ENCODE assay signal across 23 cellular contexts in the genomic region with DNA sequence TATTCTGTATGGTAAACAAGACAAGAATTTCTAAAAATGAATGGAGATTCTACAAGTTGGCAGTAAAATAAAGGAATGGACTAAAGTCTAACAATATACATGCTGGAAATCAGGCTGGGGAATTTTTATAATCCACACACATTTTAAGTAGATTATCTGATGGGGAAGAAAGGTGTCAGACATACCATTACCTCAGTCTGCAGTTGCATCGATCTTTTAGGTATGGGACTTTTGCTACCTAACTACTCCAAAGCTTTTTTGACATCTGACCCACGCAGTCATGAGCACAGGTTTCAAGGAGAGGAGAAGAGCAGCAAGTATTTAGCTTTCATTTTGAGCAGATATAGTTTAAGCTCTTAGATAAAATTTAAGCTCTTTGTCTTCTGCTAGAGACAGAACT.
DNase-seq lines count a peak whose midpoint lies in the region; ATAC-seq, FAIRE-seq and TF ChIP-seq lines count a peak whose summit lies in the region.
"Had no signal": no experiment of that assay in that cellular context is flagged by ENCODE, and none has a peak within 500 bp of the region (broad histone marks: within the 10 kb centered on the region; RNA-seq: fewer than 3 reads in every experiment).

No MANE protein-coding gene starts in this region.

- H4K91ac ChIP-seq in neuronal stem cell (ENCODE audit: low read depth, low read length, poor library complexity): no peak overlapping the region

- H2BK15ac ChIP-seq in neuronal stem cell (ENCODE audit: low read length): no peak overlapping the region

- dilution Hi-C loops in keratinocyte (cut with MboI; ENCODE audit: extremely low pct_ligation_motif_present, low sequenced_read_pairs): no loop called here

- H2AK5ac ChIP-seq in neuronal stem cell (ENCODE audit: low read depth, low read length): no peak overlapping the region

- H3K18ac ChIP-seq in neuronal stem cell (ENCODE audit: low read length): no peak overlapping the region

- peaks cover 5% of the 10 kb centered on the region for H3K9me3 Mint-ChIP-seq in chondrocyte (ENCODE audit: low read depth)
- H3K9me3 Mint-ChIP-seq: CD4-positive, alpha-beta T cell; CD8-positive, alpha-beta T cell had no signal

- no peak overlapping the region for H2BK5ac ChIP-seq in neuronal stem cell (ENCODE audit: low read length)

- no peaks in the 10 kb centered on the region for H4K20me1 ChIP-seq in keratinocyte (ENCODE audit: control insufficient read depth, extremely low read depth, insufficient read depth, low read length)
- H4K20me1 ChIP-seq: BLaER1 treated with 17β-estradiol and CSF1 and Interleukin-3, amounts not matched to agents 10 nM and 100 nM had no signal

- no peaks in the 10 kb centered on the region for H3K79me1 ChIP-seq in neuronal stem cell (ENCODE audit: low read depth, low read length)

- no peak overlapping the region for H3K27ac ChIP-seq in keratinocyte (ENCODE audit: control insufficient read depth, insufficient read depth, low read length)
- H3K27ac ChIP-seq in neuronal stem cell (replicated peaks; ENCODE audit: low read length): no peak overlapping the region
- H3K27ac ChIP-seq: 22Rv1; A549; BLaER1 treated with 17β-estradiol and CSF1 and Interleukin-3, amounts not matched to agents 10 nM and 100 nM; C4-2B had no signal

- no peaks in the 10 kb centered on the region for H3K27me3 Mint-ChIP-seq in chondrocyte (ENCODE audit: low read depth)
- H3K27me3 Mint-ChIP-seq: B cell; CD4-positive, alpha-beta T cell had no signal

- DNase-seq in D341Med (ENCODE audit: low spot score) (peak; percentile 58), GM19239 (ENCODE audit: insufficient read length, low spot score) (no peak), chondrocyte (ENCODE audit: low spot score) (no peak), keratinocyte (ENCODE audit: low read depth, low spot score) (no peak), neuronal stem cell (ENCODE audit: low spot score) (no peak)
- DNase-seq in activated CD8-positive, alpha-beta memory T cell treated with anti-CD3 and anti-CD28 coated beads, Interleukin-2, amount 50 U/mL, for 4 hours: no peak
- DNase-seq: AML-193; Caco-2; Calu3; CD4-positive, alpha-beta T cell; CD8-positive, alpha-beta T cell; DMS79 treated with DMSO at 0.1 percent for 48 hours; GF-D8 had no signal

- H3K27ac Mint-ChIP-seq in chondrocyte (ENCODE audit: unreplicated experiment): peak overlapping the region; percentile 97
- H3K27ac Mint-ChIP-seq: B cell; CD4-positive, alpha-beta T cell; CD8-positive, alpha-beta T cell had no signal

- no peak overlapping the region for H2BK120ac ChIP-seq in neuronal stem cell (ENCODE audit: low read depth, low read length)

- H3K36me3 Mint-ChIP-seq in chondrocyte (ENCODE audit: low read depth): peaks cover 5% of the 10 kb centered on the region

- H3K9me3 ChIP-seq in keratinocyte (ENCODE audit: control insufficient read depth, low read depth, low read length) (no peaks in the 10 kb centered on the region), neuronal stem cell (replicated peaks in 1 of 2; ENCODE audit: control insufficient read depth in 2 of 2, insufficient read depth in 1 of 2, low read depth in 1 of 2, low read length in 2 of 2) (no peaks in the 10 kb centered on the region)
- H3K9me3 ChIP-seq: A549, Caco-2 had no signal

- FAIRE-seq in GM19239 (lab: Jason Lieb, UNC): peak; percentile 8
- FAIRE-seq in keratinocyte (lab: Jason Lieb, UNC): peak; percentile 26
- FAIRE-seq: G401.6, GM12891, GM18507 had no signal

- peaks cover 33% of the 10 kb centered on the region for H3K4me1 Mint-ChIP-seq in chondrocyte (ENCODE audit: low read depth)
- H3K4me1 Mint-ChIP-seq: B cell had no signal

- no peak overlapping the region for H3K4me2 ChIP-seq in keratinocyte (ENCODE audit: control insufficient read depth, extremely low read depth, insufficient read depth, low read depth, low read length)
- H3K4me2 ChIP-seq in neuronal stem cell (ENCODE audit: insufficient read depth, low read length, poor library complexity, severe bottlenecking): no peak overlapping the region
- H3K4me2 ChIP-seq: A549; BLaER1 treated with 17β-estradiol and CSF1 and Interleukin-3, amounts not matched to agents 10 nM and 100 nM had no signal

- no peak overlapping the region for H3K4ac ChIP-seq in neuronal stem cell (ENCODE audit: low read length)

- no CpG with 5 or more reads among the region's 2 CpGs for WGBS in neuronal stem cell (ENCODE audit: extremely low coverage in 2 of 2, insufficient read length in 2 of 2, insufficient replicate concordance in 1 of 2), 2 donors

- H2AFZ ChIP-seq in keratinocyte (ENCODE audit: control insufficient read depth, low read length) (no peak overlapping the region), neuronal stem cell (ENCODE audit: low read length) (no peak overlapping the region)

- H3K9me1 ChIP-seq in keratinocyte (ENCODE audit: control insufficient read depth, extremely low read depth, insufficient read depth, low read length): no peaks in the 10 kb centered on the region

- H3K4me3 Mint-ChIP-seq in chondrocyte (ENCODE audit: unreplicated experiment): no peak overlapping the region
- H3K4me3 Mint-ChIP-seq: B cell; CD4-positive, alpha-beta T cell; CD8-positive, alpha-beta T cell had no signal

- H2BK12ac ChIP-seq in neuronal stem cell (ENCODE audit: low read length): no peak overlapping the region

- no peaks in the 10 kb centered on the region for H3K36me3 ChIP-seq in keratinocyte (ENCODE audit: control insufficient read depth in 2 of 2, extremely low read depth in 1 of 2, insufficient read depth in 2 of 2, low read length in 2 of 2)
- H3K36me3 ChIP-seq in neuronal stem cell (replicated peaks in 1 of 2; ENCODE audit: control insufficient read depth in 2 of 2, insufficient read depth in 2 of 2, low read length in 2 of 2): no peaks in the 10 kb centered on the region

- TF ChIP-seq CTCF in chondrocyte (IDR thresholded peaks at IDR 0.05) (no peak), keratinocyte (optimal IDR thresholded peaks at IDR 0.05 in 1 of 3, IDR thresholded peaks at IDR 0.05 in 1 of 3, conservative IDR thresholded peaks at IDR 0.05 in 1 of 3; ENCODE audit: extremely low read depth in 1 of 3, insufficient read depth in 2 of 3, low read length in 3 of 3) (no peak)

- no peak overlapping the region for H3K4me3 ChIP-seq in keratinocyte (ENCODE audit: control insufficient read depth in 2 of 3, extremely low read depth in 1 of 3, insufficient read depth in 2 of 3, low read depth in 1 of 3, low read length in 3 of 3)
- no peak overlapping the region for H3K4me3 ChIP-seq in neuronal stem cell (ENCODE audit: low read length in 2 of 2)
- H3K4me3 ChIP-seq: A549; BLaER1 treated with 17β-estradiol and CSF1 and Interleukin-3, amounts not matched to agents 10 nM and 100 nM had no signal

- no peaks in the 10 kb centered on the region for H3K79me2 ChIP-seq in keratinocyte (ENCODE audit: control insufficient read depth, insufficient read depth, low read length)

- no peak overlapping the region for H3K9ac ChIP-seq in keratinocyte (ENCODE audit: control insufficient read depth, extremely low read depth, insufficient read depth, low read length)
- H3K9ac ChIP-seq in neuronal stem cell (ENCODE audit: low read depth, low read length, poor library complexity): no peak overlapping the region
- H3K9ac ChIP-seq: BLaER1 treated with 17β-estradiol and CSF1 and Interleukin-3, amounts not matched to agents 10 nM and 100 nM had no signal

- no peaks in the 10 kb centered on the region for H3K27me3 ChIP-seq in keratinocyte (ENCODE audit: control insufficient read depth, extremely low read depth, insufficient read depth, low read length)
- H3K27me3 ChIP-seq in neuronal stem cell (ENCODE audit: control insufficient read depth in 3 of 3, insufficient read depth in 3 of 3, low read depth in 1 of 3, low read length in 3 of 3): no peaks in the 10 kb centered on the region
- H3K27me3 ChIP-seq: BLaER1 treated with 17β-estradiol and CSF1 and Interleukin-3, amounts not matched to agents 10 nM and 100 nM had no signal

- no peak for ATAC-seq in GM18498 (IDR thresholded peaks at IDR 0.05; ENCODE audit: unreplicated experiment)
- no peak for ATAC-seq in HG03108 (IDR thresholded peaks at IDR 0.05; ENCODE audit: unreplicated experiment)
- ATAC-seq: A549; CD8-positive, alpha-beta T cell had no signal

- H3K4me1 ChIP-seq in keratinocyte (ENCODE audit: control insufficient read depth, extremely low read depth, insufficient read depth, low read length): no peaks in the 10 kb centered on the region
- H3K4me1 ChIP-seq in neuronal stem cell (ENCODE audit: control insufficient read depth in 2 of 2, insufficient read depth in 1 of 2, low read depth in 1 of 2, low read length in 2 of 2): no peaks in the 10 kb centered on the region
- H3K4me1 ChIP-seq: A549, Caco-2 had no signal

- no peak overlapping the region for H3K23ac ChIP-seq in neuronal stem cell (ENCODE audit: low read depth, low read length, poor library complexity)

- H4K8ac ChIP-seq in neuronal stem cell (ENCODE audit: low read depth, low read length): no peak overlapping the region

- no peak overlapping the region for H3K14ac ChIP-seq in neuronal stem cell (ENCODE audit: low read length)
